Comparison of ENCODE assay signal across 10 cellular contexts in genomic region chr10:94012834-94013830, GRCh38. TPM values are rescaled to one million over a fixed set of nuclear protein-coding genes. Genes with fewer than 3 reads are reported as not detected.
"Had no signal": no experiment of that assay in that cellular context is flagged by ENCODE, and none has a peak within 500 bp of the region (broad histone marks: within the 10 kb centered on the region; RNA-seq: fewer than 3 reads in every experiment).

No MANE protein-coding gene starts in this region.

- ATAC-seq: activated CD8-positive, alpha-beta T cell treated with anti-CD3 and anti-CD28 coated beads for 36 hours had no signal

- H3K27me3 ChIP-seq: cardiac muscle cell, esophagus squamous epithelium, gastrocnemius medialis, sigmoid colon, suprapubic skin had no signal

- H3K27ac ChIP-seq: cardiac muscle cell, esophagus squamous epithelium, gastrocnemius medialis, sigmoid colon, suprapubic skin had no signal

- H3K36me3 ChIP-seq: cardiac muscle cell, esophagus squamous epithelium, gastrocnemius medialis, sigmoid colon, suprapubic skin had no signal

- H3K4me3 ChIP-seq: cardiac muscle cell, esophagus squamous epithelium, gastrocnemius medialis, sigmoid colon, suprapubic skin had no signal

- H3K4me1 ChIP-seq: esophagus squamous epithelium, sigmoid colon, suprapubic skin had no signal

- DNase-seq: activated CD8-positive, alpha-beta memory T cell treated with anti-CD3 and anti-CD28 coated beads, Interleukin-2, amount 50 U/mL, for 4 hours; activated CD8-positive, alpha-beta T cell treated with anti-CD3 and anti-CD28 coated beads for 36 hours; esophagus squamous epithelium; gastrocnemius medialis; kidney; sigmoid colon; stimulated activated CD4-positive, alpha-beta T cell treated with anti-CD3 and anti-CD28 coated beads, Interleukin-2, amount 100 ng/mL, for 48 hours; stimulated activated naive CD4-positive, alpha-beta T cell treated with Interleukin-2 at 50 U/mL for 16 hours had no signal

- H3K9me3 ChIP-seq: gastrocnemius medialis, sigmoid colon, suprapubic skin had no signal

RNA-seq across cellular contexts. Expression of gene PLCE1, which starts 19.4 kb away (rescaled TPM):
- total RNA-seq: activated CD8-positive, alpha-beta T cell treated with anti-CD3 and anti-CD28 coated beads for 36 hours had no signal
